12 cellular contexts compared by ENCODE assay signal in the genomic region with DNA sequence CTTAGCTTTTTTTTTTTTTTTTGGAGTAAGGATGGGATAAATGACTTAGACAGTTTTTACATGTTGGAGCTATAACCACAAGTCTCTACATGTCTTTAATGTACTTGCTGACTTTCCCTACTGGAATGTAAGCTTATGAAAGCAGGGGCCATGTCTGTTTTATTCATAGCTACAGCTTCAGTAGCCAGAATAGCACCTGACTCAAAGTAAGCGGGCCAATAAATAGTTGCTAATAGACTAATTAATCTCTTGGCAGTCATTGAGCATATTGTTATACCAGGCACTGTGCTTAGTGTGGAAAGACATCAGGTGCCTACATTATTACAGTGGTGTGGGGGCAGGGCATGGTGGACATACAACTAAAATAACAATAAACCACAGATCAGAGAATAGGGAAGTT.
DNase-seq lines count a peak whose midpoint lies in the region; ATAC-seq and TF ChIP-seq lines count a peak whose summit lies in the region.
"Had no signal": no experiment of that assay in that cellular context is flagged by ENCODE, and none has a peak within 500 bp of the region (broad histone marks: within the 10 kb centered on the region; RNA-seq: fewer than 3 reads in every experiment).

No MANE protein-coding gene starts in this region.

- H3K4me3 ChIP-seq in WI38 (ENCODE audit: low read depth, low read length) (peak overlapping the region; percentile 7; the same call in 1 of the 2 replicates), osteoblast (ENCODE audit: insufficient read depth, low read length) (peak overlapping the region; percentile 10)
- H3K4me3 ChIP-seq: BLaER1, HAP-1, SK-N-MC had no signal

- DNase-seq in AG20443 (ENCODE audit: low spot score) (peak; percentile 39), fibroblast of the conjunctiva (ENCODE audit: low read depth) (peak; percentile 56), osteoblast (ENCODE audit: insufficient read length, low spot score, missing footprints) (no peak), NCI-H1105 (lab: John Stamatoyannopoulos, UW) (no peak), DMS53 treated with DMSO at 0.1 percent for 48 hours (lab: John Stamatoyannopoulos, UW; ENCODE audit: unreplicated experiment) (no peak), cerebellar cortex (ENCODE audit: low spot score) (no peak)
- DNase-seq: NCI-H2029 treated with DMSO at 0.1 percent for 48 hours had no signal

- H2AFZ ChIP-seq in osteoblast (ENCODE audit: low read length): peak overlapping the region; percentile 76

- no peaks in the 10 kb centered on the region for H4K20me1 ChIP-seq in osteoblast (ENCODE audit: insufficient read depth, low read length)
- H4K20me1 ChIP-seq: BLaER1 had no signal

- H3K9me3 ChIP-seq in osteoblast (ENCODE audit: low read depth, low read length): no peaks in the 10 kb centered on the region
- H3K9me3 ChIP-seq: BLaER1, HAP-1 had no signal

- no peak for ATAC-seq in GM21576 (IDR thresholded peaks at IDR 0.05; ENCODE audit: unreplicated experiment)

- no peak for TF ChIP-seq CTCF in WI38 (IDR thresholded peaks at IDR 0.05; ENCODE audit: low read depth, low read length)
- no peak for TF ChIP-seq CTCF in osteoblast (IDR thresholded peaks at IDR 0.05; ENCODE audit: extremely low read depth, low read depth, low read length)

- H3K79me2 ChIP-seq in osteoblast (ENCODE audit: insufficient read depth, low read length): no peaks in the 10 kb centered on the region

- H3K4me2 ChIP-seq in osteoblast (ENCODE audit: insufficient read depth, low read length): peak overlapping the region; percentile 61
- H3K4me2 ChIP-seq: BLaER1 had no signal

- H3K36me3 ChIP-seq in osteoblast (ENCODE audit: insufficient read depth, low read length): no peaks in the 10 kb centered on the region
- H3K36me3 ChIP-seq: HAP-1 had no signal

- peaks cover 35% of the 10 kb centered on the region for H3K4me1 ChIP-seq in osteoblast (ENCODE audit: insufficient read depth, low read length)
- H3K4me1 ChIP-seq: HAP-1 had no signal

- H3K27me3 ChIP-seq in osteoblast (ENCODE audit: insufficient read depth, low read length): no peaks in the 10 kb centered on the region
- H3K27me3 ChIP-seq: BLaER1 had no signal

- peak overlapping the region; percentile 94 for H3K27ac ChIP-seq in osteoblast (ENCODE audit: low read depth, low read length)
- H3K27ac ChIP-seq: BLaER1, SK-N-MC had no signal

Comparison
In these comparisons a context has a peak if more than half of its experiments do, and no peak if none do; other contexts are left out.
1. DNase-seq: peak in AG20443 (single experiment) and fibroblast of the conjunctiva (single experiment); none in osteoblast (single experiment), NCI-H1105 (single experiment), DMS53 treated with DMSO at 0.1 percent for 48 hours (single experiment) and cerebellar cortex (single experiment).